Comparison of ENCODE assay signal across 24 cellular contexts in genomic region chr2:17319090-17319489, GRCh38.
"Had no signal": no experiment of that assay in that cellular context is flagged by ENCODE, and none has a peak within 500 bp of the region (broad histone marks: within the 10 kb centered on the region; RNA-seq: fewer than 3 reads in every experiment).

No MANE protein-coding gene starts in this region.

- FAIRE-seq: endometrium, islet of Langerhans, TTC549 had no signal

- DNase-seq: activated CD4-positive, alpha-beta T cell treated with anti-CD3 and anti-CD28 coated beads for 48 hours; activated CD4-positive, alpha-beta T cell treated with anti-CD3 and anti-CD28 coated beads, Interleukin-2, amount 50 U/mL, for 48 hours; activated CD8-positive, alpha-beta memory T cell treated with anti-CD3 and anti-CD28 coated beads for 24 hours; activated effector memory CD4-positive, alpha-beta T cell treated with Interleukin-2 at 50 U/mL for 16 hours; activated naive CD4-positive, alpha-beta T cell treated with Interleukin-2 at 50 U/mL for 16 hours; colonic mucosa; effector CD8-positive, alpha-beta T cell; gastrocnemius medialis; glutamatergic neuron; left ventricle myocardium inferior; mesendoderm; natural killer cell; occipital lobe; psoas muscle; stimulated activated CD4-positive, alpha-beta T cell treated with anti-CD3 and anti-CD28 coated beads, Interleukin-1b, Interleukin-23, amount 100 ng/mL, for 48 hours; stimulated activated CD4-positive, alpha-beta T cell treated with anti-CD3 and anti-CD28 coated beads, Interleukin-4, amount 100 ng/mL, for 4 hours; stimulated activated CD8-positive, alpha-beta memory T cell treated with anti-CD3 and anti-CD28 coated beads, Interleukin-4, amount 100 ng/mL, for 48 hours; stimulated activated naive CD8-positive, alpha-beta T cell treated with anti-CD3 and anti-CD28 coated beads, Interleukin-15, amount 100 ng/mL, for 72 hours; WERI-Rb-1 had no signal

- ATAC-seq: activated CD4-positive, CD25-positive, alpha-beta regulatory T cell treated with anti-CD3 and anti-CD28 coated beads, Interleukin-2, amount 50 U/mL, for 24 hours; gastrocnemius medialis; natural killer cell; psoas muscle; stimulated activated memory B cell treated with anti-CD40 and anti-IgM and Interleukin-4, amounts not matched to agents 10 μg/mL and 1 μg/mL and 100 μg/mL, for 72 hours; stimulated activated naive CD8-positive, alpha-beta T cell treated with anti-CD3 and anti-CD28 coated beads, Interleukin-15, amount 100 ng/mL, for 72 hours had no signal
